In the genomic region with DNA sequence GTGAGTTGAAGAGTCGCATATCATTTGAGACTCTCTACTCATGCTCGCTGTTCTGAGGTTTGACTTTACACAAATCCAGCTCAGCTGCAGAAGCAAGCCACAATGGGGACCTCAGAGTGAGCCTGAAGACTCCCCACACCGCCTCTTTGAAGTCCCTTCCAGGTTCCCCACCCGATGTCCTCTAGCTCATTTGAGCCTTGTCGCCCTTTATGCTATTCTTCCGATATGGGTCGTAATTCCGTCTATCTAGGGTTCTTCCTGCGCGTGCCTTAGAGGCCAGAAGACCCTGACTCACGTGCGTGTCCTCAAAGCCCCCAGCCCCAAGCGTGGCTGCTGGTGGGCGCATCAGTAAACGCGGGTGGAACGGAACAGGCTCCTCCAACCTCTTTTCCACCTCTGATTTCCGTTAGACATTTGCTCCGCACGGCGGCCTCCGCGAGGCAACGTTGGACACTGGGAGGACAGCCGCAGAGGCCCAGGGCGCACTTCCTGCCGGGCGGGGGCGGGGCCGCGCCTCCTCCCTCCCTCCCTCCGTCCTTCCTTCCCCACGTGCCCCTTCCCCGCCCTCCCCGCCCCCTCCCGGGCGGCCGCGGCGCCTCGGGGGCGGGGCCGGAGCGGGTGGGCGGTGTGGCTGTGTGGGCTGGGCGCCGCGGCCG, we compare ENCODE assay signal across 8 cellular contexts. TPM values are rescaled to one million over a fixed set of nuclear protein-coding genes. Genes with fewer than 3 reads are reported as not detected.
DNase-seq lines count a peak whose midpoint lies in the region; ATAC-seq and TF ChIP-seq lines count a peak whose summit lies in the region.

A gene with protein sequence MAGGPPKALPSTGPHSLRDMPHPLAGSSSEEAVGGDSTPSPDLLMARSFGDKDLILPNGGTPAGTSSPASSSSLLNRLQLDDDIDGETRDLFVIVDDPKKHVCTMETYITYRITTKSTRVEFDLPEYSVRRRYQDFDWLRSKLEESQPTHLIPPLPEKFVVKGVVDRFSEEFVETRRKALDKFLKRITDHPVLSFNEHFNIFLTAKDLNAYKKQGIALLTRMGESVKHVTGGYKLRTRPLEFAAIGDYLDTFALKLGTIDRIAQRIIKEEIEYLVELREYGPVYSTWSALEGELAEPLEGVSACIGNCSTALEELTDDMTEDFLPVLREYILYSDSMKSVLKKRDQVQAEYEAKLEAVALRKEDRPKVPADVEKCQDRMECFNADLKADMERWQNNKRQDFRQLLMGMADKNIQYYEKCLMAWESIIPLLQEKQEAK (plus strand): TSS at position 650 of the 656 bp plus-strand sequence. CDS start 242 bp downstream, outside the sequence.

- H3K27me3 Mint-ChIP-seq in T-cell (no peaks in the 10 kb centered on the region), type B pancreatic cell (peaks cover 2% of the 10 kb centered on the region)

- no peaks in the 10 kb centered on the region for H3K36me3 ChIP-seq in heart right ventricle

- intact Hi-C loops in heart right ventricle (cut with DNase I) (loop anchor here in 4 of 10 donors (1.0 to 2.0 kb wide), 3 partner anchors 31 to 69 kb away; a partner anchor contains a TSS), posterior vena cava (cut with DNase I) (loop anchor here in 1 of 2 donors (10.0 kb wide), 1 partner anchor 65 kb away; no protein-coding TSS in a partner anchor)

- CTCF ChIA-PET in T-cell (lab: Charles Lee): interaction anchor here in 1 of 2 donors (2.3 kb wide), 1 partner anchor 32 kb away, joined by 8 read pairs; a partner anchor contains a TSS

- POLR2A ChIA-PET in T-cell (lab: Charles Lee): interaction anchor here (0.6 to 1.1 kb wide), 3 partner anchors 32 to 1572 kb away, joined by 4 to 5 read pairs (median 4); a partner anchor contains a TSS

- H3K4me3 ChIP-seq in GM12865 (ENCODE audit: low read depth, low read length): peak within 1 kb of the TSS; percentile 77
- peak within 1 kb of the TSS; percentile 73 to 100 (median 96) for H3K4me3 ChIP-seq in heart right ventricle

- peak; percentile 92 for DNase-seq in GM12865 (ENCODE audit: low read depth)
- peak; percentile 79 for DNase-seq in NCI-H1048 (lab: John Stamatoyannopoulos, UW)
- DNase-seq in T-cell: peak; percentile 48 to 82 (median 66)
- DNase-seq in amniotic epithelial cell (ENCODE audit: low read depth): peak; percentile 83
- DNase-seq in heart right ventricle: peak; percentile 89 to 92
- peak; percentile 96 for DNase-seq in posterior vena cava (ENCODE audit: low spot score)
- peak; percentile 92 for DNase-seq in type B pancreatic cell (ENCODE audit: extremely low spot score, unreplicated experiment)

- no peaks in the 10 kb centered on the region for H3K9me3 ChIP-seq in heart right ventricle

- no peak for TF ChIP-seq CTCF in GM12865 (IDR thresholded peaks at IDR 0.05; ENCODE audit: insufficient read depth, low read depth, low read length, missing control alignments)
- peak in 2 of 9 donors; percentile 35 to 38 for TF ChIP-seq CTCF in heart right ventricle (IDR thresholded peaks at IDR 0.05)
- no peak for TF ChIP-seq CTCF in type B pancreatic cell (conservative IDR thresholded peaks at IDR 0.05)

- H3K27ac ChIP-seq in heart right ventricle: peak within 1 kb of the TSS; percentile 68 to 95 (median 80)

- ATAC-seq in HG02571 (IDR thresholded peaks at IDR 0.05; ENCODE audit: unreplicated experiment): peak; percentile 81
- peak; percentile 79 to 86 (median 83) for ATAC-seq in T-cell (replicated peaks in 1 of 4)
- peak; percentile 96 to 98 (median 98) for ATAC-seq in heart right ventricle

- H3K27ac Mint-ChIP-seq in T-cell (peak within 1 kb of the TSS; percentile 95 to 98), type B pancreatic cell (peak within 1 kb of the TSS; percentile 84)

- WGBS in heart right ventricle, 2 donors: 4 to 7% methylated on average over 31 to 49 of the region's 49 CpGs

- H3K9me3 Mint-ChIP-seq in T-cell (no peaks in the 10 kb centered on the region), type B pancreatic cell (no peaks in the 10 kb centered on the region)

- H3K4me1 Mint-ChIP-seq in T-cell (peaks cover 55 to 62% (median 58%) of the 10 kb centered on the region in 3 donors), type B pancreatic cell (ENCODE audit: unreplicated experiment) (peaks cover 26% of the 10 kb centered on the region)

- H3K4me3 Mint-ChIP-seq in T-cell (peak within 1 kb of the TSS; percentile 84 to 92 (median 88)), type B pancreatic cell (peak within 1 kb of the TSS; percentile 98)

- H3K36me3 Mint-ChIP-seq in T-cell: no peaks in the 10 kb centered on the region
- no peaks in the 10 kb centered on the region for H3K36me3 Mint-ChIP-seq in type B pancreatic cell

- no peaks in the 10 kb centered on the region for H3K27me3 ChIP-seq in heart right ventricle

- peaks cover 15 to 58% (median 30%) of the 10 kb centered on the region in 9 donors for H3K4me1 ChIP-seq in heart right ventricle

RNA-seq across cellular contexts. Expression of the gene that starts here (rescaled TPM):
- total RNA-seq in T-cell (10 to 100 TPM in 3 of 5 donors, 1 to 10 TPM in 2; 8.9 to 11.7 (median 10.0) TPM), heart right ventricle (1 to 10 TPM; 3.1 to 7.2 (median 4.0) TPM), posterior vena cava (1 to 10 TPM; 7.8 to 8.6 TPM), type B pancreatic cell (ENCODE audit: low replicate concordance) (7.7 and 10.6 TPM in 2 replicates)
- polyA plus RNA-seq in heart right ventricle: 1 to 10 TPM in 1 of 2 donors, under 1 TPM in 1; 0.88 to 1.2 TPM

Comparison
In these comparisons a context has a peak if more than half of its experiments do, and no peak if none do; other contexts are left out.
1. Peak in every context shown above with its lines: DNase-seq, ATAC-seq, H3K4me3 ChIP-seq and H3K27ac ChIP-seq.